In genomic region chr15:74664670-74665069, GRCh38 we compare ENCODE assay signal across 2 cellular contexts.
TF ChIP-seq lines count a peak whose summit lies in the region.

No MANE protein-coding gene starts in this region.

TF ChIP-seq in A549, 52 proteins besides CTCF, POLR2A, EP300 and RAD21:
- TF ChIP-seq NPAS2 (CRISPR knock-in tag; IDR thresholded peaks at IDR 0.05; ENCODE audit: borderline replicate concordance) (no peak), E2F6 (IDR thresholded peaks at IDR 0.05; ENCODE audit: borderline replicate concordance, low read depth) (no peak), SMC3 (IDR thresholded peaks at IDR 0.05) (no peak), HDAC2 (IDR thresholded peaks at IDR 0.05) (no peak), ESRRA (IDR thresholded peaks at IDR 0.05; ENCODE audit: borderline replicate concordance, low read length) (no peak), TP53 (CRISPR knock-in tag; IDR thresholded peaks at IDR 0.05) (no peak), CHD2 (IDR thresholded peaks at IDR 0.05; ENCODE audit: low read length, partially characterized antibody) (no peak)
- TF ChIP-seq, protein P1, sequence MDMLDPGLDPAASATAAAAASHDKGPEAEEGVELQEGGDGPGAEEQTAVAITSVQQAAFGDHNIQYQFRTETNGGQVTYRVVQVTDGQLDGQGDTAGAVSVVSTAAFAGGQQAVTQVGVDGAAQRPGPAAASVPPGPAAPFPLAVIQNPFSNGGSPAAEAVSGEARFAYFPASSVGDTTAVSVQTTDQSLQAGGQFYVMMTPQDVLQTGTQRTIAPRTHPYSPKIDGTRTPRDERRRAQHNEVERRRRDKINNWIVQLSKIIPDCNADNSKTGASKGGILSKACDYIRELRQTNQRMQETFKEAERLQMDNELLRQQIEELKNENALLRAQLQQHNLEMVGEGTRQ (IDR thresholded peaks at IDR 0.05) = no peak

TF ChIP-seq in endothelial cell of umbilical vein, 7 proteins besides CTCF, POLR2A, EP300 and RAD21:
- TF ChIP-seq JUN (IDR thresholded peaks at IDR 0.05; ENCODE audit: borderline replicate concordance, insufficient read depth, insufficient read length, low read depth) = no peak
- no peak for TF ChIP-seq MAX (IDR thresholded peaks at IDR 0.05; ENCODE audit: insufficient read depth, insufficient read length)
- TF ChIP-seq GATA2 (IDR thresholded peaks at IDR 0.05; ENCODE audit: insufficient read depth, insufficient read length, low read depth, low read length) = no peak
- TF ChIP-seq EZH2 (IDR thresholded peaks at IDR 0.05; ENCODE audit: borderline replicate concordance, low read depth, low read length, severe bottlenecking) = no peak
- TF ChIP-seq FOS (IDR thresholded peaks at IDR 0.05; ENCODE audit: borderline replicate concordance, insufficient read depth, low read length) = no peak
- no peak for TF ChIP-seq POLR2AphosphoS5 (IDR thresholded peaks at IDR 0.05; ENCODE audit: insufficient read depth, low read depth, low read length)
- TF ChIP-seq MYC (IDR thresholded peaks at IDR 0.05; ENCODE audit: low read depth, low read length) = no peak
